Comparison of ENCODE assay signal across 20 cellular contexts in genomic region chr6:85764844-85765243, GRCh38.
"Had no signal": no experiment of that assay in that cellular context is flagged by ENCODE, and none has a peak within 500 bp of the region (broad histone marks: within the 10 kb centered on the region; RNA-seq: fewer than 3 reads in every experiment).

No MANE protein-coding gene starts in this region.

- H3K27ac Mint-ChIP-seq: activated B cell treated with CpG ODN at 0.5 μM for 24 hours; activated CD4-positive, alpha-beta memory T cell treated with anti-CD3 and anti-CD28 coated beads, Interleukin-2, amount 10 ng/mL, durations not matched to agents 7 days and 5 days; activated CD8-positive, alpha-beta memory T cell treated with anti-CD3 and anti-CD28 coated beads, Interleukin-2, amount 10 ng/mL, durations not matched to agents 7 days and 5 days; activated naive CD4-positive, alpha-beta T cell treated with anti-CD3 and anti-CD28 coated beads for 36 hours; activated T-cell treated with anti-CD3 and anti-CD28 coated beads, Interleukin-2, amount 50 U/mL, for 24 hours; activated T-helper 2 cell treated with anti-CD3 and anti-CD28 coated beads, Interferon-gamma antibody, Interleukin-2, Interleukin-4, amounts not matched to agents 10 μg/mL and 5 μg/mL and 100 μg/mL, durations not matched to agents 14 hours and 24 hours and 36 hours; effector memory CD8-positive, alpha-beta T cell; stimulated activated naive CD8-positive, alpha-beta T cell treated with anti-CD3 and anti-CD28 coated beads, Interleukin-15, Interleukin-2, amounts not matched to agents 100 ng/mL and 50 ng/mL, for 24 hours; type B pancreatic cell had no signal

- H3K27ac ChIP-seq: breast epithelium, esophagus squamous epithelium, left ventricle myocardium inferior, suprapubic skin had no signal

- H3K4me3 Mint-ChIP-seq: activated B cell treated with CpG ODN at 0.5 μM for 24 hours; activated CD4-positive, alpha-beta memory T cell treated with anti-CD3 and anti-CD28 coated beads, Interleukin-2, amount 10 ng/mL, durations not matched to agents 7 days and 5 days; activated CD8-positive, alpha-beta memory T cell treated with anti-CD3 and anti-CD28 coated beads, Interleukin-2, amount 10 ng/mL, durations not matched to agents 7 days and 5 days; activated naive CD4-positive, alpha-beta T cell treated with anti-CD3 and anti-CD28 coated beads for 36 hours; activated T-cell treated with anti-CD3 and anti-CD28 coated beads, Interleukin-2, amount 50 U/mL, for 24 hours; effector memory CD8-positive, alpha-beta T cell; stimulated activated naive CD8-positive, alpha-beta T cell treated with anti-CD3 and anti-CD28 coated beads, Interleukin-15, Interleukin-2, amounts not matched to agents 100 ng/mL and 50 ng/mL, for 24 hours; type B pancreatic cell had no signal

- H3K27me3 ChIP-seq: breast epithelium, esophagus squamous epithelium, suprapubic skin had no signal

- ATAC-seq: activated CD8-positive, alpha-beta memory T cell treated with anti-CD3 and anti-CD28 coated beads, Interleukin-2, amount 10 ng/mL, durations not matched to agents 7 days and 5 days; effector memory CD8-positive, alpha-beta T cell had no signal

- H3K27me3 Mint-ChIP-seq: type B pancreatic cell had no signal

- DNase-seq: activated B cell treated with CpG ODN at 0.5 μM for 24 hours; activated CD4-positive, alpha-beta memory T cell treated with anti-CD3 and anti-CD28 coated beads, Interleukin-2, amount 10 ng/mL, durations not matched to agents 7 days and 5 days; activated CD4-positive, alpha-beta T cell treated with anti-CD3 and anti-CD28 coated beads for 48 hours; activated CD8-positive, alpha-beta memory T cell treated with anti-CD3 and anti-CD28 coated beads, Interleukin-2, amount 10 ng/mL, durations not matched to agents 7 days and 5 days; activated naive CD4-positive, alpha-beta T cell treated with anti-CD3 and anti-CD28 coated beads for 36 hours; activated T-cell treated with anti-CD3 and anti-CD28 coated beads, Interleukin-2, amount 50 U/mL, for 24 hours; cerebellar nuclear complex; effector memory CD8-positive, alpha-beta T cell; esophagus squamous epithelium; hypothalamus; kidney glomerular epithelial cell; left ventricle myocardium inferior; mammary epithelial cell; occipital lobe; retina had no signal

- H3K9me3 ChIP-seq: breast epithelium, esophagus squamous epithelium, left ventricle myocardium inferior, suprapubic skin had no signal

- H3K4me1 ChIP-seq: breast epithelium, esophagus squamous epithelium, left ventricle myocardium inferior, suprapubic skin had no signal

- H3K4me3 ChIP-seq: breast epithelium, esophagus squamous epithelium, left ventricle myocardium inferior, suprapubic skin had no signal

- H3K36me3 Mint-ChIP-seq: activated CD8-positive, alpha-beta memory T cell treated with anti-CD3 and anti-CD28 coated beads, Interleukin-2, amount 10 ng/mL, durations not matched to agents 7 days and 5 days; type B pancreatic cell had no signal

- H3K36me3 ChIP-seq: breast epithelium, esophagus squamous epithelium, left ventricle myocardium inferior, suprapubic skin had no signal

- H3K4me1 Mint-ChIP-seq: activated B cell treated with CpG ODN at 0.5 μM for 24 hours; activated CD4-positive, alpha-beta memory T cell treated with anti-CD3 and anti-CD28 coated beads, Interleukin-2, amount 10 ng/mL, durations not matched to agents 7 days and 5 days; activated CD8-positive, alpha-beta memory T cell treated with anti-CD3 and anti-CD28 coated beads, Interleukin-2, amount 10 ng/mL, durations not matched to agents 7 days and 5 days had no signal
